In the genomic region with DNA sequence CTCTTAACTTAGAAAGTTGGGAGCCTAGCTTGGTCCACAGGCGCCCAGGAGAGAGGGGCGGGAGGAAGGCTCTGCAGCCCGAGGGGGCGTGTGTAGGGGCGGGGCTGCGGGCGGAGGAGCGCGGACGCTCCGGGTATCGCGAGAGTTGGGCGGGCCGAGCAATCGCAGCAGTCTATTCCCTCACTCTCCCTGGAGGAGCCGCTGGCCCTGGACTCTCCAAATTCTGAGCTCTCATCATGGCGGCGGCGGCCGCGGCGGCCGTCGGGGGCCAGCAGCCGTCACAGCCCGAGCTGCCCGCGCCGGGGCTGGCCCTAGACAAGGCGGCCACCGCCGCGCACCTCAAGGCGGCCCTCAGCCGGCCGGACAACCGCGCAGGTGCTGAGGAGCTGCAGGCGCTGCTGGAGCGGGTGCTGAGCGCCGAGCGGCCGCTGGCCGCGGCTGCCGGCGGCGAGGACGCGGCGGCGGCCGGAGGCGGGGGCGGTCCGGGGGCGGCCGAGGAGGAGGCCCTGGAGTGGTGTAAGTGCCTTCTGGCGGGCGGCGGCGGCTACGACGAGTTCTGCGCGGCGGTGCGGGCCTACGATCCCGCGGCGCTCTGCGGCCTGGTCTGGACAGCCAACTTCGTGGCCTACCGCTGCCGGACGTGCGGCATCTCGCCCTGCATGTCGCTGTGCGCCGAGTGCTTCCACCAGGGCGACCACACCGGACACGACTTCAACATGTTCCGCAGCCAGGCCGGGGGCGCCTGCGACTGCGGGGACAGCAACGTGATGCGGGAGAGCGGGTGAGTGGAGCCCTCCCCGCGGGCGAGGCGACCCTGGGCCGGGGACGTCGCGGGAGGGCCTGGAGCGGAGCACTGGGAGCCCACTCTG, we compare ENCODE assay signal across 8 cellular contexts. TPM values are rescaled to one million over a fixed set of nuclear protein-coding genes. Genes with fewer than 3 reads are reported as not detected.
DNase-seq lines count a peak whose midpoint lies in the region; ATAC-seq and TF ChIP-seq lines count a peak whose summit lies in the region.

TSS of gene UBR3 (plus strand) at position 183 of the 869 bp plus-strand sequence. CDS start at position 237, 54 bp downstream.

- peak; percentile 68 for TF ChIP-seq POLR2A in ovary (IDR thresholded peaks at IDR 0.05)

- H3K4me1 Mint-ChIP-seq in activated naive CD8-positive, alpha-beta T cell treated with anti-CD3 and anti-CD28 coated beads, Interleukin-2, amount 10 ng/mL, durations not matched to agents 7 days and 5 days: peaks cover 40% of the 10 kb centered on the region

- H3K36me3 ChIP-seq in SU-DHL-6 (ENCODE audit: low read length): no peaks in the 10 kb centered on the region
- H3K36me3 ChIP-seq in ovary: no peaks in the 10 kb centered on the region
- no peaks in the 10 kb centered on the region for H3K36me3 ChIP-seq in thymus (ENCODE audit: control insufficient read depth, insufficient read depth)

- H3K27me3 ChIP-seq in SU-DHL-6 (ENCODE audit: low read length): no peaks in the 10 kb centered on the region
- no peaks in the 10 kb centered on the region for H3K27me3 ChIP-seq in ovary
- no peaks in the 10 kb centered on the region for H3K27me3 ChIP-seq in thymus (ENCODE audit: control insufficient read depth, insufficient read depth)

- intact Hi-C loops in head of caudate nucleus (cut with DNase I) (loop anchor here (5.0 kb wide), 1 partner anchor 100 kb away; no protein-coding TSS in a partner anchor), ovary (cut with DNase I) (loop anchor here in 3 of 4 donors (10.0 kb wide), 2 partner anchors 87 to 97 kb away; no protein-coding TSS in a partner anchor)

- TF ChIP-seq CTCF in GM10266 (IDR thresholded peaks at IDR 0.05; ENCODE audit: control insufficient read depth, insufficient read depth, low read depth, missing control alignments) (no peak), SU-DHL-6 (IDR thresholded peaks at IDR 0.05; ENCODE audit: insufficient read depth, low read length, poor library complexity, severe bottlenecking) (no peak), ovary (IDR thresholded peaks at IDR 0.05) (peak in 1 of 3 donors; percentile 29)

- no peaks in the 10 kb centered on the region for H3K9me2 ChIP-seq in SU-DHL-6 (replicated peaks; ENCODE audit: insufficient read depth, low read length)

- H3K36me3 Mint-ChIP-seq in activated naive CD8-positive, alpha-beta T cell treated with anti-CD3 and anti-CD28 coated beads, Interleukin-2, amount 10 ng/mL, durations not matched to agents 7 days and 5 days: peaks cover 10% of the 10 kb centered on the region

- peaks cover 11% of the 10 kb centered on the region; the same call in 1 of the 2 replicates for H3F3A ChIP-seq in SU-DHL-6 (ENCODE audit: insufficient read depth)

- H3K4me2 ChIP-seq in SU-DHL-6 (ENCODE audit: low read depth, low read length, poor library complexity, severe bottlenecking): peak within 1 kb of the TSS; percentile 87

- H3K9me3 ChIP-seq in SU-DHL-6 (ENCODE audit: insufficient read depth, low read length) (no peaks in the 10 kb centered on the region), ovary (no peaks in the 10 kb centered on the region), thymus (ENCODE audit: control insufficient read depth) (no peaks in the 10 kb centered on the region)

- TF ChIP-seq EP300 in ovary (IDR thresholded peaks at IDR 0.05): no peak

- peaks cover 62% of the 10 kb centered on the region for H3K79me2 ChIP-seq in SU-DHL-6 (ENCODE audit: insufficient read depth, low read length)

- no peaks in the 10 kb centered on the region for H3K27me3 Mint-ChIP-seq in activated naive CD8-positive, alpha-beta T cell treated with anti-CD3 and anti-CD28 coated beads, Interleukin-2, amount 10 ng/mL, durations not matched to agents 7 days and 5 days

- POLR2A ChIA-PET in activated naive CD8-positive, alpha-beta T cell treated with anti-CD3 and anti-CD28 coated beads, Interleukin-2, amount 10 ng/mL, durations not matched to agents 7 days and 5 days (lab: Charles Lee): interaction anchor here (0.6 to 2.3 kb wide), 12 partner anchors 19 to 348 kb away, joined by 3 to 9 read pairs (median 4); partner anchors contain the start of genes BBS5 and SSB

- H3K4me3 ChIP-seq in SU-DHL-6 (ENCODE audit: insufficient read depth, low read length, poor library complexity, severe bottlenecking): peak within 1 kb of the TSS; percentile 96
- H3K4me3 ChIP-seq in ovary: peak within 1 kb of the TSS; percentile 75
- H3K4me3 ChIP-seq in thymus (ENCODE audit: low read length): peak within 1 kb of the TSS; percentile 98

- DNase-seq in GM10266 (ENCODE audit: extremely low spot score): peak; percentile 99
- peak; percentile 77 for DNase-seq in NCI-H1092 (lab: John Stamatoyannopoulos, UW)
- peak; percentile 95 for DNase-seq in activated naive CD8-positive, alpha-beta T cell treated with anti-CD3 and anti-CD28 coated beads, Interleukin-2, amount 10 ng/mL, durations not matched to agents 7 days and 5 days
- peak; percentile 84 to 97 (median 94) for DNase-seq in head of caudate nucleus
- DNase-seq in ovary: peak; percentile 93 to 97 (median 95)

- peaks cover 4% of the 10 kb centered on the region; the same call in 1 of the 2 replicates for H4K20me1 ChIP-seq in SU-DHL-6 (ENCODE audit: low read depth, low read length)

- H3K9ac ChIP-seq in SU-DHL-6 (ENCODE audit: low read length): peak within 1 kb of the TSS; percentile 84

- no peaks in the 10 kb centered on the region for H3K9me3 Mint-ChIP-seq in activated naive CD8-positive, alpha-beta T cell treated with anti-CD3 and anti-CD28 coated beads, Interleukin-2, amount 10 ng/mL, durations not matched to agents 7 days and 5 days

- WGBS in ovary, 3 donors: 0% methylated on average over 92 to 104 of the region's 104 CpGs
- under 1% methylated on average over 104 of the region's 104 CpGs for WGBS in thymus

- peak; percentile 79 for ATAC-seq in HG02588 (IDR thresholded peaks at IDR 0.05; ENCODE audit: unreplicated experiment)
- ATAC-seq in activated naive CD8-positive, alpha-beta T cell treated with anti-CD3 and anti-CD28 coated beads, Interleukin-2, amount 10 ng/mL, durations not matched to agents 7 days and 5 days (ENCODE audit: low read depth): peak; percentile 75

- H3K4me3 Mint-ChIP-seq in activated naive CD8-positive, alpha-beta T cell treated with anti-CD3 and anti-CD28 coated beads, Interleukin-2, amount 10 ng/mL, durations not matched to agents 7 days and 5 days: peak within 1 kb of the TSS; percentile 98

- H2AFZ ChIP-seq in SU-DHL-6 (ENCODE audit: low read depth, low read length, severe bottlenecking): peak within 1 kb of the TSS; percentile 72

- H3K4me1 ChIP-seq in ovary (ENCODE audit: insufficient read depth) (peaks cover 6% of the 10 kb centered on the region), thymus (ENCODE audit: control insufficient read depth, insufficient read depth, low read length) (peaks cover 19% of the 10 kb centered on the region)

- H3K27ac ChIP-seq in SU-DHL-6 (ENCODE audit: low read depth, low read length) (peak within 1 kb of the TSS; percentile 37; the same call in 1 of the 2 replicates), ovary (peak within 1 kb of the TSS; percentile 90 to 91), thymus (ENCODE audit: low read depth) (peak within 1 kb of the TSS; percentile 84)

- peak within 1 kb of the TSS; percentile 87 for H3K27ac Mint-ChIP-seq in activated naive CD8-positive, alpha-beta T cell treated with anti-CD3 and anti-CD28 coated beads, Interleukin-2, amount 10 ng/mL, durations not matched to agents 7 days and 5 days

RNA-seq across cellular contexts. Expression of gene UBR3, which starts in this region (rescaled TPM):
- 10 to 100 TPM; 23.8 to 26.7 TPM for total RNA-seq in activated naive CD8-positive, alpha-beta T cell treated with anti-CD3 and anti-CD28 coated beads, Interleukin-2, amount 10 ng/mL, durations not matched to agents 7 days and 5 days
- total RNA-seq in ovary: 10 to 100 TPM; 33.1 to 63.4 (median 48.3) TPM
- polyA plus RNA-seq in ovary: 10 to 100 TPM; 13.6 to 18.2 TPM
- polyA plus RNA-seq in thymus: 20.1 TPM

Comparison
In these comparisons a context has a peak if more than half of its experiments do, and no peak if none do; other contexts are left out.
1. Peak in every context shown above with its lines: DNase-seq, ATAC-seq, H3K4me3 ChIP-seq and H3K27ac ChIP-seq.
2. H3K27ac ChIP-seq: peak in every context shown above with its lines; median percentile 90 in ovary; 84 in thymus; 37 in SU-DHL-6.